In genomic region chr2:142914507-142915313, GRCh38 we compare ENCODE assay signal across 13 cellular contexts. TPM values are rescaled to one million over a fixed set of nuclear protein-coding genes. Genes with fewer than 3 reads are reported as not detected.
DNase-seq lines count a peak whose midpoint lies in the region; ATAC-seq lines count a peak whose summit lies in the region.
"Had no signal": no experiment of that assay in that cellular context is flagged by ENCODE, and none has a peak within 500 bp of the region (broad histone marks: within the 10 kb centered on the region; RNA-seq: fewer than 3 reads in every experiment).

No MANE protein-coding gene starts in this region.

- peaks cover 8 to 21% of the 10 kb centered on the region in 2 donors for H3K36me3 Mint-ChIP-seq in naive B cell

- peaks cover 0 to 19% (median 9%) of the 10 kb centered on the region in 7 donors for H3K9me3 Mint-ChIP-seq in naive B cell
- H3K9me3 Mint-ChIP-seq: dendritic cell treated with granulocyte-macrophage colony-stimulating factor and Interleukin-4, amounts not matched to agents 40 ng/mL and 50 ng/mL, for 4 days; T-helper 2 cell treated with Interferon-gamma antibody and Interleukin-4, amounts not matched to agents 5 μg/mL and 100 μg/mL, for 36 hours had no signal

- intact Hi-C loops in Right ventricle myocardium superior (cut with DNase I) (no loop called here), Right ventricle myocardium inferior (cut with DNase I) (no loop called here)

- H3K4me1 Mint-ChIP-seq in naive B cell, result peaks cover 33 to 54% (median 49%) of the 10 kb centered on the region in 3 donors

- peak overlapping the region; percentile 17 to 86 (median 58) for H3K4me3 Mint-ChIP-seq in naive B cell
- H3K4me3 Mint-ChIP-seq: dendritic cell treated with granulocyte-macrophage colony-stimulating factor and Interleukin-4, amounts not matched to agents 40 ng/mL and 50 ng/mL, for 4 days; T-helper 2 cell treated with Interferon-gamma antibody and Interleukin-4, amounts not matched to agents 5 μg/mL and 100 μg/mL, for 36 hours had no signal

- H3K27me3 Mint-ChIP-seq in naive B cell, result no peaks in the 10 kb centered on the region
- H3K27me3 Mint-ChIP-seq: dendritic cell treated with granulocyte-macrophage colony-stimulating factor and Interleukin-4, amounts not matched to agents 40 ng/mL and 50 ng/mL, for 4 days had no signal

- ATAC-seq in GM18907 (IDR thresholded peaks at IDR 0.05; ENCODE audit: unreplicated experiment) (peak; percentile 99), HG02571 (IDR thresholded peaks at IDR 0.05; ENCODE audit: unreplicated experiment) (peak; percentile 99), HG03442 (IDR thresholded peaks at IDR 0.05; ENCODE audit: unreplicated experiment) (peak; percentile 100), naive B cell (ENCODE audit: low read depth in 2 of 2) (peak; percentile 95 to 100), Right ventricle myocardium superior (ENCODE audit: poor library complexity) (no peak), Right ventricle myocardium inferior (no peak)

- peak overlapping the region; percentile 36 to 91 (median 86) for H3K27ac Mint-ChIP-seq in naive B cell
- H3K27ac Mint-ChIP-seq: dendritic cell treated with granulocyte-macrophage colony-stimulating factor and Interleukin-4, amounts not matched to agents 40 ng/mL and 50 ng/mL, for 4 days; T-helper 2 cell treated with Interferon-gamma antibody and Interleukin-4, amounts not matched to agents 5 μg/mL and 100 μg/mL, for 36 hours had no signal

- DNase-seq in naive B cell (peak; percentile 17), Right ventricle myocardium superior (no peak), NCI-H446 treated with DMSO at 0.1 percent for 48 hours (lab: John Stamatoyannopoulos, UW) (no peak), Right ventricle myocardium inferior (ENCODE audit: missing footprints) (no peak), HT-29 (ENCODE audit: low spot score) (no peak)
- DNase-seq: activated effector memory CD4-positive, alpha-beta T cell treated with Interleukin-2 at 50 U/mL for 16 hours; NCI-H69; nucleus accumbens had no signal

RNA-seq across cellular contexts. Expression of gene KYNU, which starts 37.2 kb away (rescaled TPM):
- polyA plus RNA-seq in naive B cell (ENCODE audit: low read depth in 6 of 6), result 10 to 100 TPM; 33.8 to 53.2 (median 44.0) TPM
- total RNA-seq in Right ventricle myocardium superior, result 1.3 TPM
- total RNA-seq in Right ventricle myocardium inferior, result 1.1 TPM
- total RNA-seq in HT-29 (2014; rRNA removed; shearing (Covaris generic)), result 1.1 and 1.2 TPM in 2 replicates

Comparison
In these comparisons a context has a peak if more than half of its experiments do, and no peak if none do; other contexts are left out.
1. ATAC-seq: peak in GM18907 (single experiment), HG02571 (single experiment), HG03442 (single experiment) and naive B cell (2 of 2); none in Right ventricle myocardium superior (single experiment) and Right ventricle myocardium inferior (single experiment).